In the genomic region with DNA sequence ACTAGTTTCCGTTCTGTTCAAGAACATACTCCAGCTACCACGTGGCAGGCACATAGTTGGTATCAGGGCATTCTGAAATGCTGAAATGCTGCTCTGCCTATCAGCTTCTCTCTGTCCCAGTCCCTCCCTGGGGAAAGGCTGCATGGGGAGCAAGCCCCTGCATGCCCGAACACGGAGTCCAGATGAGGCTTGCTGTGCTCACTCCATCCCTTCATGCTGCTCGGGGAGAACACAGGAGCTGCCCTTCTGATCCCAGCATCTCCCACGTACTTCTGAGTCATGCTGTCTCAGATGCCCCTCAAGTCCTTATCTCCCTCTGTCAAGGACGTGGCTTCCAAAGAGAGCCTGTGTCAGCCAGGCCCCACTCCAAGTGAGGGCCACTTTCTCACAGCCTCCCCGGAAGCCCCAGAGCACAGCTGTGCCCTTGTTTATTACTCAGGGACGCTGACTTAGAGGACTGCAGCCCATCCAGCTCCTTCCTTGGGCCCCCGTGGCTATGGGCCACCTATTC, we compare ENCODE assay signal across 14 cellular contexts. TPM values are rescaled to one million over a fixed set of nuclear protein-coding genes. Genes with fewer than 3 reads are reported as not detected.
DNase-seq lines count a peak whose midpoint lies in the region; ATAC-seq, FAIRE-seq and TF ChIP-seq lines count a peak whose summit lies in the region.
"Had no signal": no experiment of that assay in that cellular context is flagged by ENCODE, and none has a peak within 500 bp of the region (broad histone marks: within the 10 kb centered on the region; RNA-seq: fewer than 3 reads in every experiment).

No MANE protein-coding gene starts in this region.

- H3K27me3 ChIP-seq in Panc1 (ENCODE audit: control insufficient read depth, insufficient read depth, low read length) (no peaks in the 10 kb centered on the region), keratinocyte (ENCODE audit: control insufficient read depth, extremely low read depth, insufficient read depth, low read length) (no peaks in the 10 kb centered on the region), MM.1S (replicated peaks; ENCODE audit: insufficient read depth, low read length) (no peaks in the 10 kb centered on the region)

- in situ Hi-C loops in Panc1 (cut with HindIII; ENCODE audit: low pct_unique_long_range_greater_than_20kb, low sequenced_read_pairs) = no loop called here

- TF ChIP-seq CTCF in Panc1 (IDR thresholded peaks at IDR 0.05) = no peak
- TF ChIP-seq CTCF in choroid plexus epithelial cell (conservative IDR thresholded peaks at IDR 0.05; ENCODE audit: low read depth, low read length) = no peak
- no peak for TF ChIP-seq CTCF in keratinocyte (optimal IDR thresholded peaks at IDR 0.05 in 1 of 3, IDR thresholded peaks at IDR 0.05 in 1 of 3, conservative IDR thresholded peaks at IDR 0.05 in 1 of 3; ENCODE audit: extremely low read depth in 1 of 3, insufficient read depth in 2 of 3, low read length in 3 of 3)
- no peak for TF ChIP-seq CTCF in MM.1S (IDR thresholded peaks at IDR 0.05; ENCODE audit: low read length)
- TF ChIP-seq CTCF in natural killer cell (IDR thresholded peaks at IDR 0.05) = no peak

- H3K9me3 Mint-ChIP-seq in natural killer cell = no peaks in the 10 kb centered on the region

- no peaks in the 10 kb centered on the region for H3K9me2 ChIP-seq in MM.1S (replicated peaks; ENCODE audit: insufficient read depth, low read length)

- H3K79me2 ChIP-seq in keratinocyte (ENCODE audit: control insufficient read depth, insufficient read depth, low read length) = no peaks in the 10 kb centered on the region
- H3K79me2 ChIP-seq in MM.1S (ENCODE audit: low read length) = no peaks in the 10 kb centered on the region

- dilution Hi-C loops in keratinocyte (cut with MboI; ENCODE audit: extremely low pct_ligation_motif_present, low sequenced_read_pairs) = no loop called here

- POLR2A ChIA-PET in Panc1 (lab: Charles Lee) = no interaction called here

- H3K36me3 ChIP-seq in Panc1 (ENCODE audit: control insufficient read depth, insufficient read depth, low read length) = no peaks in the 10 kb centered on the region
- H3K36me3 ChIP-seq in keratinocyte (ENCODE audit: control insufficient read depth in 2 of 2, extremely low read depth in 1 of 2, insufficient read depth in 2 of 2, low read length in 2 of 2) = peaks cover 58 to 79% of the 10 kb centered on the region in 2 experiments
- H3K36me3 ChIP-seq in MM.1S (replicated peaks; ENCODE audit: insufficient read depth, low read length) = no peaks in the 10 kb centered on the region

- CTCF ChIA-PET in Panc1 (lab: Charles Lee) = no interaction called here

- 0 out of 2 replicates have a peak, but pooled peaks have one; percentile 42 for ATAC-seq in Panc1
- no peak for ATAC-seq in natural killer cell

- H3K9ac ChIP-seq in keratinocyte (ENCODE audit: control insufficient read depth, extremely low read depth, insufficient read depth, low read length) (no peak overlapping the region), MM.1S (ENCODE audit: low read length) (no peak overlapping the region)

- H3K9me3 ChIP-seq in Panc1 (ENCODE audit: control insufficient read depth, insufficient read depth, low read depth, low read length) (no peaks in the 10 kb centered on the region), keratinocyte (ENCODE audit: control insufficient read depth, low read depth, low read length) (no peaks in the 10 kb centered on the region), MM.1S (replicated peaks; ENCODE audit: insufficient read depth, low read length) (no peaks in the 10 kb centered on the region)

- peaks cover 10 to 26% of the 10 kb centered on the region in 2 donors for H3K27me3 Mint-ChIP-seq in natural killer cell (ENCODE audit: low read depth in 2 of 2)

- H3K27ac Mint-ChIP-seq in natural killer cell = no peak overlapping the region

- no peak overlapping the region for H3K4me3 ChIP-seq in Panc1 (ENCODE audit: low read depth in 2 of 2, low read length in 2 of 2)
- H3K4me3 ChIP-seq in choroid plexus epithelial cell (ENCODE audit: low read depth, low read length) = no peak overlapping the region
- H3K4me3 ChIP-seq in keratinocyte (ENCODE audit: control insufficient read depth in 2 of 3, extremely low read depth in 1 of 3, insufficient read depth in 2 of 3, low read depth in 1 of 3, low read length in 3 of 3) = no peak overlapping the region
- no peak overlapping the region for H3K4me3 ChIP-seq in MM.1S (ENCODE audit: low read length)

- H3K27ac ChIP-seq in Panc1 (ENCODE audit: low read length) = no peak overlapping the region
- peak overlapping the region; percentile 16 for H3K27ac ChIP-seq in keratinocyte (ENCODE audit: control insufficient read depth, insufficient read depth, low read length)
- H3K27ac ChIP-seq in MM.1S (ENCODE audit: low read length) = no peak overlapping the region

- H3K4me3 Mint-ChIP-seq in natural killer cell = no peak overlapping the region

- H3K9me1 ChIP-seq in keratinocyte (ENCODE audit: control insufficient read depth, extremely low read depth, insufficient read depth, low read length) = no peaks in the 10 kb centered on the region

- H3K4me2 ChIP-seq in keratinocyte (ENCODE audit: control insufficient read depth, extremely low read depth, insufficient read depth, low read depth, low read length) (no peak overlapping the region), MM.1S (ENCODE audit: low read depth, low read length) (no peak overlapping the region)

- peak; percentile 93 for FAIRE-seq in keratinocyte (lab: Jason Lieb, UNC)
- FAIRE-seq: GM19239, islet of Langerhans had no signal

- no peak for DNase-seq in Panc1 (ENCODE audit: low read depth, low spot score)
- DNase-seq in choroid plexus epithelial cell (ENCODE audit: low read depth) = peak; percentile 82
- DNase-seq in keratinocyte (ENCODE audit: low read depth, low spot score) = peak; percentile 91
- peak; percentile 74 for DNase-seq in ureter (ENCODE audit: low spot score)
- DNase-seq in MM.1S = no peak
- DNase-seq in NCI-H748 treated with DMSO at 0.1 percent for 48 hours (lab: John Stamatoyannopoulos, UW) = no peak
- no peak for DNase-seq in natural killer cell
- DNase-seq: Calu3; NCI-H2081 treated with DMSO at 0.1 percent for 48 hours; stimulated activated CD4-positive, alpha-beta T cell treated with anti-CD3 and anti-CD28 coated beads, Interleukin-1b, Interleukin-23, amount 100 ng/mL, for 48 hours; stimulated activated naive CD4-positive, alpha-beta T cell had no signal

- BruUV-seq in Panc1 (replicated peaks; lab: Mats Ljungman, UMichigan) = no TSS peak

- no peaks in the 10 kb centered on the region for H3K4me1 Mint-ChIP-seq in natural killer cell

- no peak overlapping the region for H2AFZ ChIP-seq in keratinocyte (ENCODE audit: control insufficient read depth, low read length)
- H2AFZ ChIP-seq in MM.1S (ENCODE audit: low read length) = no peak overlapping the region

- H3K36me3 Mint-ChIP-seq in natural killer cell = no peaks in the 10 kb centered on the region

- H3F3A ChIP-seq in MM.1S (ENCODE audit: insufficient read depth, low read length) = no peaks in the 10 kb centered on the region

- H3K4me1 ChIP-seq in Panc1 (ENCODE audit: control insufficient read depth, insufficient read depth, low read length) = no peaks in the 10 kb centered on the region; the same call in 1 of the 2 replicates
- H3K4me1 ChIP-seq in keratinocyte (ENCODE audit: control insufficient read depth, extremely low read depth, insufficient read depth, low read length) = peaks cover 22% of the 10 kb centered on the region
- no peaks in the 10 kb centered on the region for H3K4me1 ChIP-seq in MM.1S (ENCODE audit: low read length)

- intact Hi-C loops in Panc1 (cut with micrococcal nuclease; ENCODE audit: unreplicated experiment) (no loop called here), natural killer cell (cut with micrococcal nuclease) (no loop called here)

- H4K20me1 ChIP-seq in keratinocyte (ENCODE audit: control insufficient read depth, extremely low read depth, insufficient read depth, low read length) (peaks cover 20% of the 10 kb centered on the region), MM.1S (ENCODE audit: insufficient read depth, low read length) (no peaks in the 10 kb centered on the region)

RNA-seq across cellular contexts. Expression of a gene that starts 29.4 kb away (rescaled TPM):
- total RNA-seq in Panc1 (2021; ENCODE audit: unreplicated experiment) = 0.05 TPM
- polyA plus RNA-seq in Panc1 (2012; ENCODE audit: insufficient read length) = 0.23 TPM
- 430 to 766 TPM (median 533 TPM) in 3 replicates for polyA plus RNA-seq in keratinocyte
- polyA plus RNA-seq in keratinocyte (2011; ENCODE audit: low read depth) = 42.2 TPM
- polyA plus RNA-seq in keratinocyte (2011; cell fraction: cytosol; rRNA removed) = 209 and 304 TPM in 2 replicates
- polyA plus RNA-seq in keratinocyte (2011; cell fraction: nucleus; rRNA removed) = 1,129 and 1,230 TPM in 2 replicates
- polyA plus RNA-seq in keratinocyte (2012; ENCODE audit: low replicate concordance) = 53.4 and 789 TPM in 2 replicates
- 914 to 1,886 TPM (median 1,202 TPM) in 3 replicates for polyA minus RNA-seq in keratinocyte
- polyA minus RNA-seq in keratinocyte (2011; cell fraction: cytosol; rRNA and poly(A)+ RNA removed) = 896 TPM
- polyA minus RNA-seq in keratinocyte (2011; cell fraction: nucleus; rRNA and poly(A)+ RNA removed) = 2,075 and 2,586 TPM in 2 replicates
- total RNA-seq in ureter = 65.8 TPM
- total RNA-seq in natural killer cell = not detected
- total RNA-seq: Calu3, OCI-LY7 had no signal

Comparison
In these comparisons a context has a peak if more than half of its experiments do, and no peak if none do; other contexts are left out.
1. DNase-seq: peak in choroid plexus epithelial cell (single experiment), keratinocyte (single experiment) and ureter (single experiment); none in Panc1 (single experiment), MM.1S (single experiment), NCI-H748 treated with DMSO at 0.1 percent for 48 hours (single experiment) and natural killer cell (single experiment).
2. RNA of a gene that starts 29.4 kb away (total RNA-seq): 65.8 TPM in ureter (single experiment); 0.05 TPM in Panc1 (single experiment) and not detected in natural killer cell; every median in the first group is over 10 times any median in the second.